Comparison of ENCODE assay signal across 22 cellular contexts in genomic region chr12:62783881-62784280, GRCh38.
DNase-seq lines count a peak whose midpoint lies in the region; ATAC-seq and TF ChIP-seq lines count a peak whose summit lies in the region.
"Had no signal": no experiment of that assay in that cellular context is flagged by ENCODE, and none has a peak within 500 bp of the region (broad histone marks: within the 10 kb centered on the region; RNA-seq: fewer than 3 reads in every experiment).

No MANE protein-coding gene starts in this region.

- no peak overlapping the region for H2AFZ ChIP-seq in PC-9
- no peak overlapping the region for H2AFZ ChIP-seq in SK-N-SH (ENCODE audit: low read depth)

- 94% methylated on average over 6 of the region's 6 CpGs for WGBS in SK-N-SH (ENCODE audit: low lambda C conversion rate)

- no peak overlapping the region for H3K4me3 ChIP-seq in PC-9
- H3K4me3 ChIP-seq in SK-N-SH (ENCODE audit: low read depth in 2 of 2, low read length in 1 of 2): no peak overlapping the region
- H3K4me3 ChIP-seq: dorsolateral prefrontal cortex, lower lobe of right lung, tibial artery had no signal

- H3K9me2 ChIP-seq in PC-9 (ENCODE audit: insufficient read depth): no peaks in the 10 kb centered on the region
- no peaks in the 10 kb centered on the region for H3K9me2 ChIP-seq in SK-N-SH

- no peaks in the 10 kb centered on the region for H3K27me3 Mint-ChIP-seq in activated CD4-positive, alpha-beta T cell treated with anti-CD3 and anti-CD28 coated beads for 36 hours
- H3K27me3 Mint-ChIP-seq in endothelial cell (ENCODE audit: unreplicated experiment): peaks cover 1% of the 10 kb centered on the region
- H3K27me3 Mint-ChIP-seq in stimulated activated memory B cell treated with anti-CD40 and anti-IgM and Interleukin-4, amounts not matched to agents 10 μg/mL and 1 μg/mL and 100 μg/mL, for 72 hours: peaks cover 9% of the 10 kb centered on the region

- peak overlapping the region; percentile 98 for H3K27ac ChIP-seq in PC-9
- H3K27ac ChIP-seq in SK-N-SH (ENCODE audit: low read depth in 2 of 2, low read length in 1 of 2): 0 out of 4 replicates have a peak overlapping the region, but pooled peaks of 1 of the 2 experiments have one; percentile 90
- H3K27ac ChIP-seq: lower lobe of right lung, tibial artery had no signal

- H3K4me2 ChIP-seq in PC-9: no peak overlapping the region
- no peak overlapping the region for H3K4me2 ChIP-seq in SK-N-SH

- no peak overlapping the region for H3K27ac Mint-ChIP-seq in activated CD4-positive, alpha-beta T cell treated with anti-CD3 and anti-CD28 coated beads for 36 hours
- peak overlapping the region; percentile 8 for H3K27ac Mint-ChIP-seq in endothelial cell (ENCODE audit: unreplicated experiment)
- no peak overlapping the region for H3K27ac Mint-ChIP-seq in stimulated activated memory B cell treated with anti-CD40 and anti-IgM and Interleukin-4, amounts not matched to agents 10 μg/mL and 1 μg/mL and 100 μg/mL, for 72 hours
- H3K27ac Mint-ChIP-seq: activated CD8-positive, alpha-beta T cell treated with anti-CD3 and anti-CD28 coated beads, Interleukin-2, amount 10 ng/mL, durations not matched to agents 7 days and 5 days had no signal

- H3K9ac ChIP-seq in SK-N-SH: no peak overlapping the region

- peak; percentile 39 for ATAC-seq in activated CD4-positive, alpha-beta T cell treated with anti-CD3 and anti-CD28 coated beads for 36 hours
- no peak for ATAC-seq in stimulated activated memory B cell treated with anti-CD40 and anti-IgM and Interleukin-4, amounts not matched to agents 10 μg/mL and 1 μg/mL and 100 μg/mL, for 72 hours
- ATAC-seq: activated CD8-positive, alpha-beta T cell treated with anti-CD3 and anti-CD28 coated beads, Interleukin-2, amount 10 ng/mL, durations not matched to agents 7 days and 5 days; lower lobe of right lung had no signal

- POLR2A ChIA-PET in activated CD4-positive, alpha-beta T cell treated with anti-CD3 and anti-CD28 coated beads for 36 hours (lab: Charles Lee): no interaction called here
- POLR2A ChIA-PET in PC-9 (lab: Charles Lee; ENCODE audit: unreplicated experiment): no interaction called here
- POLR2A ChIA-PET in SK-N-SH (lab: Yijun Ruan, JAX): no interaction called here

- TF ChIP-seq EP300 in SK-N-SH (IDR thresholded peaks at IDR 0.05; ENCODE audit: borderline replicate concordance in 1 of 2, low read depth in 1 of 2, low read length in 1 of 2): no peak

- BruUV-seq in PC-9 (replicated peaks; lab: Mats Ljungman, UMichigan): no TSS peak

- H3K36me3 ChIP-seq in PC-9 (ENCODE audit: low read depth) (no peaks in the 10 kb centered on the region), SK-N-SH (replicated peaks in 1 of 2; ENCODE audit: control insufficient read depth in 1 of 2, insufficient read depth in 2 of 2, low read length in 1 of 2) (no peaks in the 10 kb centered on the region)
- H3K36me3 ChIP-seq: BE2C, lower lobe of right lung, tibial artery had no signal

- H3K9me3 ChIP-seq in PC-9 (ENCODE audit: insufficient read depth, low read depth) (no peaks in the 10 kb centered on the region), SK-N-SH (no peaks in the 10 kb centered on the region)
- H3K9me3 ChIP-seq: BE2C, lower lobe of right lung, tibial artery had no signal

- CTCF ChIA-PET in activated CD4-positive, alpha-beta T cell treated with anti-CD3 and anti-CD28 coated beads for 36 hours (lab: Charles Lee): interaction anchor here (0.7 to 3.6 kb wide), 6 partner anchors 10 to 346 kb away, joined by 3 to 22 read pairs (median 4); no protein-coding TSS in a partner anchor
- CTCF ChIA-PET in PC-9 (lab: Charles Lee): no interaction called here
- CTCF ChIA-PET in SK-N-SH (lab: Yijun Ruan, JAX): interaction anchor here (0.6 to 4.0 kb wide), 5 partner anchors 13 to 346 kb away, joined by 3 to 42 read pairs (median 3); no protein-coding TSS in a partner anchor

- H3K4me1 ChIP-seq in PC-9 (replicated peaks; ENCODE audit: insufficient read depth) (peaks cover 55% of the 10 kb centered on the region), SK-N-SH (ENCODE audit: control insufficient read depth in 1 of 2, insufficient read depth in 2 of 2, low read depth in 1 of 2, low read length in 1 of 2) (peaks cover 7 to 32% of the 10 kb centered on the region in 2 experiments; a peak in 3 of 4 replicates)
- H3K4me1 ChIP-seq: BE2C had no signal

- H3F3A ChIP-seq in PC-9 (ENCODE audit: insufficient read depth, low read depth) (peaks cover 34% of the 10 kb centered on the region), SK-N-SH (replicated peaks; ENCODE audit: insufficient read depth) (peaks cover 33% of the 10 kb centered on the region)

- no peaks in the 10 kb centered on the region for H3K27me3 ChIP-seq in PC-9 (ENCODE audit: insufficient read depth, low read depth)
- H3K27me3 ChIP-seq in SK-N-SH (ENCODE audit: insufficient read depth): no peaks in the 10 kb centered on the region
- H3K27me3 ChIP-seq: BE2C, dorsolateral prefrontal cortex, tibial artery had no signal

- DNase-seq in activated CD4-positive, alpha-beta T cell treated with anti-CD3 and anti-CD28 coated beads for 36 hours: no peak
- no peak for DNase-seq in activated CD4-positive, alpha-beta T cell treated with anti-CD3 and anti-CD28 coated beads, Interleukin-2, amount 50 U/mL, for 48 hours
- DNase-seq in PC-9: no peak
- DNase-seq in endothelial cell (ENCODE audit: low spot score): no peak
- DNase-seq in putamen (ENCODE audit: low spot score): peak; percentile 55
- DNase-seq in SK-N-SH: no peak
- no peak for DNase-seq in NOMO-1 (lab: John Stamatoyannopoulos, UW; ENCODE audit: unreplicated experiment in 2 of 2)
- DNase-seq: activated CD4-positive, CD25-positive, alpha-beta regulatory T cell; activated CD8-positive, alpha-beta T cell treated with anti-CD3 and anti-CD28 coated beads, Interleukin-2, amount 10 ng/mL, durations not matched to agents 7 days and 5 days; BE2C; COR-L47; DMS79; KG1; kidney; lower lobe of right lung; NCI-H1930; NCI-H345; small intestine; stimulated activated naive CD4-positive, alpha-beta T cell; tibial artery had no signal

- intact Hi-C loops in activated CD4-positive, alpha-beta T cell treated with anti-CD3 and anti-CD28 coated beads for 36 hours (cut with DNase I, micrococcal nuclease): no loop called here
- intact Hi-C loops in PC-9 (cut with micrococcal nuclease; ENCODE audit: unreplicated experiment): no loop called here

- H3K79me2 ChIP-seq in PC-9 (ENCODE audit: low read depth) (no peaks in the 10 kb centered on the region), SK-N-SH (ENCODE audit: insufficient read depth) (no peaks in the 10 kb centered on the region)

- no peaks in the 10 kb centered on the region for H4K20me1 ChIP-seq in PC-9 (ENCODE audit: insufficient read depth)
- no peaks in the 10 kb centered on the region for H4K20me1 ChIP-seq in SK-N-SH (ENCODE audit: insufficient read depth)

- no peak for TF ChIP-seq CTCF in PC-9 (conservative IDR thresholded peaks at IDR 0.05)
- no peak for TF ChIP-seq CTCF in endothelial cell (IDR thresholded peaks at IDR 0.05; ENCODE audit: unreplicated experiment)
- no peak for TF ChIP-seq CTCF in SK-N-SH (IDR thresholded peaks at IDR 0.05)

- H3K4me3 Mint-ChIP-seq in activated CD4-positive, alpha-beta T cell treated with anti-CD3 and anti-CD28 coated beads for 36 hours: no peak overlapping the region
- H3K4me3 Mint-ChIP-seq in endothelial cell (ENCODE audit: unreplicated experiment): no peak overlapping the region
- no peak overlapping the region for H3K4me3 Mint-ChIP-seq in stimulated activated memory B cell treated with anti-CD40 and anti-IgM and Interleukin-4, amounts not matched to agents 10 μg/mL and 1 μg/mL and 100 μg/mL, for 72 hours
- H3K4me3 Mint-ChIP-seq: activated CD8-positive, alpha-beta T cell treated with anti-CD3 and anti-CD28 coated beads, Interleukin-2, amount 10 ng/mL, durations not matched to agents 7 days and 5 days had no signal

- peaks cover 16% of the 10 kb centered on the region for H3K4me1 Mint-ChIP-seq in activated CD4-positive, alpha-beta T cell treated with anti-CD3 and anti-CD28 coated beads for 36 hours
- peaks cover 45% of the 10 kb centered on the region for H3K4me1 Mint-ChIP-seq in endothelial cell (ENCODE audit: unreplicated experiment)
- no peaks in the 10 kb centered on the region for H3K4me1 Mint-ChIP-seq in stimulated activated memory B cell treated with anti-CD40 and anti-IgM and Interleukin-4, amounts not matched to agents 10 μg/mL and 1 μg/mL and 100 μg/mL, for 72 hours

- no peaks in the 10 kb centered on the region for H3K36me3 Mint-ChIP-seq in activated CD4-positive, alpha-beta T cell treated with anti-CD3 and anti-CD28 coated beads for 36 hours (ENCODE audit: low read depth)
- peaks cover 15% of the 10 kb centered on the region for H3K36me3 Mint-ChIP-seq in endothelial cell (ENCODE audit: low read depth, unreplicated experiment)
- H3K36me3 Mint-ChIP-seq in stimulated activated memory B cell treated with anti-CD40 and anti-IgM and Interleukin-4, amounts not matched to agents 10 μg/mL and 1 μg/mL and 100 μg/mL, for 72 hours: no peaks in the 10 kb centered on the region

- no peak for TF ChIP-seq RAD21 in SK-N-SH (IDR thresholded peaks at IDR 0.05; ENCODE audit: low read length)

- H3K9me3 Mint-ChIP-seq in activated CD4-positive, alpha-beta T cell treated with anti-CD3 and anti-CD28 coated beads for 36 hours (ENCODE audit: low read depth): no peaks in the 10 kb centered on the region
- no peaks in the 10 kb centered on the region for H3K9me3 Mint-ChIP-seq in endothelial cell (ENCODE audit: unreplicated experiment)
- no peaks in the 10 kb centered on the region for H3K9me3 Mint-ChIP-seq in stimulated activated memory B cell treated with anti-CD40 and anti-IgM and Interleukin-4, amounts not matched to agents 10 μg/mL and 1 μg/mL and 100 μg/mL, for 72 hours

TF ChIP-seq in SK-N-SH, 30 proteins besides CTCF, POLR2A, EP300 and RAD21 (continues in another document):
- no peak for TF ChIP-seq NRF1 (IDR thresholded peaks at IDR 0.05; ENCODE audit: low read depth, low read length)
- no peak for TF ChIP-seq RFX5 (IDR thresholded peaks at IDR 0.05; ENCODE audit: low read length)
- TF ChIP-seq PBX3 (IDR thresholded peaks at IDR 0.05): no peak
- no peak for TF ChIP-seq MXI1 (IDR thresholded peaks at IDR 0.05; ENCODE audit: low read depth, low read length)
- TF ChIP-seq RXRA (IDR thresholded peaks at IDR 0.05; ENCODE audit: borderline replicate concordance, low read depth): no peak
- no peak for TF ChIP-seq FOXJ3 (CRISPR knock-in tag; IDR thresholded peaks at IDR 0.05)
